In genomic region chr9:81798606-81799005, GRCh38 we compare ENCODE assay signal across 19 cellular contexts.
A peak's percentile ranks its signal among the peaks of the same experiment; 100 is the strongest.
DNase-seq lines count a peak whose midpoint lies in the region; ATAC-seq and TF ChIP-seq lines count a peak whose summit lies in the region.
"Had no signal": no experiment of that assay in that cellular context is flagged by ENCODE, and none has a peak within 500 bp of the region (broad histone marks: within the 10 kb centered on the region; RNA-seq: fewer than 3 reads in every experiment).

No MANE protein-coding gene starts in this region.

- H3K4ac ChIP-seq in mesenchymal stem cell (ENCODE audit: low read depth in 1 of 2, low read length in 2 of 2) = no peak overlapping the region

- no peak overlapping the region for H3K23ac ChIP-seq in mesenchymal stem cell (ENCODE audit: low read length in 2 of 2)

- H3K9me3 ChIP-seq in mesenchymal stem cell (ENCODE audit: control insufficient read depth, low read length) = no peaks in the 10 kb centered on the region
- H3K9me3 ChIP-seq: A549 had no signal

- H3K27me3 ChIP-seq in mesenchymal stem cell (ENCODE audit: control insufficient read depth in 1 of 2, insufficient read depth in 1 of 2, low read length in 2 of 2) (no peaks in the 10 kb centered on the region), dorsolateral prefrontal cortex (peaks cover 0 to 6% (median 0%) of the 10 kb centered on the region in 45 donors)

- H3K14ac ChIP-seq in mesenchymal stem cell (ENCODE audit: low read length in 2 of 2) = no peak overlapping the region

- no peak overlapping the region for H4K8ac ChIP-seq in mesenchymal stem cell (ENCODE audit: low read length)

- H3K18ac ChIP-seq in mesenchymal stem cell (ENCODE audit: low read depth in 1 of 2, low read length in 2 of 2) = no peak overlapping the region

- H3K27ac ChIP-seq in coronary artery (peak overlapping the region; percentile 27 to 54), mesenchymal stem cell (ENCODE audit: low read length, poor library complexity, severe bottlenecking) (no peak overlapping the region), dorsolateral prefrontal cortex (no peak overlapping the region)
- H3K27ac ChIP-seq: A549 had no signal

- no peak overlapping the region for H3K4me2 ChIP-seq in mesenchymal stem cell (ENCODE audit: low read length, poor library complexity, severe bottlenecking)
- H3K4me2 ChIP-seq: A549, GM23338 had no signal

- H3K79me1 ChIP-seq in mesenchymal stem cell (replicated peaks; ENCODE audit: low read length, poor library complexity, severe bottlenecking) = no peaks in the 10 kb centered on the region

- no peak overlapping the region for H3K27ac Mint-ChIP-seq in natural killer cell treated with Interleukin-12 subunit alpha and Interleukin-12 subunit beta and Interleukin-15 and Interleukin-18, amount 100 ng/mL, for 72 hours
- H3K27ac Mint-ChIP-seq: CD8-positive, alpha-beta memory T cell; GM23338 had no signal

- H3K36me3 ChIP-seq in mesenchymal stem cell (ENCODE audit: control insufficient read depth in 1 of 2, insufficient read depth in 2 of 2, low read depth in 1 of 2, low read length in 2 of 2) = no peaks in the 10 kb centered on the region

- WGBS in mesenchymal stem cell = 47% methylated on average over 3 of the region's 3 CpGs

- ATAC-seq in natural killer cell treated with Interleukin-12 subunit alpha and Interleukin-12 subunit beta and Interleukin-15 and Interleukin-18, amount 100 ng/mL, for 72 hours = no peak
- ATAC-seq in GM18520 (IDR thresholded peaks at IDR 0.05; ENCODE audit: unreplicated experiment) = no peak
- ATAC-seq: A549, GM23338, K562 had no signal

- POLR2A ChIA-PET in AG04449 (lab: Yijun Ruan, JAX) = no interaction called here

- no peaks in the 10 kb centered on the region for H3K36me3 Mint-ChIP-seq in natural killer cell treated with Interleukin-12 subunit alpha and Interleukin-12 subunit beta and Interleukin-15 and Interleukin-18, amount 100 ng/mL, for 72 hours
- H3K36me3 Mint-ChIP-seq: CD8-positive, alpha-beta memory T cell had no signal

- DNase-seq in AG04449 (ENCODE audit: low read depth, low spot score) (peak; percentile 16), H4 (ENCODE audit: low spot score) (peak; percentile 55), coronary artery (ENCODE audit: low spot score) (no peak), mesenchymal stem cell (peak; percentile 68), NCI-H69 (lab: John Stamatoyannopoulos, UW) (no peak), dorsolateral prefrontal cortex (no peak)
- DNase-seq in natural killer cell treated with Interleukin-12 subunit alpha and Interleukin-12 subunit beta and Interleukin-15 and Interleukin-18, amount 100 ng/mL, for 72 hours (ENCODE audit: low spot score) = no peak
- DNase-seq: C1 segment of cervical spinal cord; CD8-positive, alpha-beta memory T cell; DMS53; NCI-H1694 treated with DMSO at 0.1 percent for 48 hours; NCI-H2107; NCI-H510A; NCI-H774; Right ventricle myocardium superior had no signal

- no peak overlapping the region for H2BK120ac ChIP-seq in mesenchymal stem cell (ENCODE audit: low read depth, low read length)

- H2AK5ac ChIP-seq in mesenchymal stem cell (ENCODE audit: low read length, severe bottlenecking) = no peak overlapping the region

- H3K4me1 Mint-ChIP-seq in natural killer cell treated with Interleukin-12 subunit alpha and Interleukin-12 subunit beta and Interleukin-15 and Interleukin-18, amount 100 ng/mL, for 72 hours (ENCODE audit: low read depth in 2 of 2) = no peaks in the 10 kb centered on the region
- H3K4me1 Mint-ChIP-seq: CD8-positive, alpha-beta memory T cell; GM23338 had no signal

- H4K91ac ChIP-seq in mesenchymal stem cell (ENCODE audit: low read length) = no peak overlapping the region

- H3K9ac ChIP-seq in mesenchymal stem cell (ENCODE audit: low read length) = no peak overlapping the region

- CTCF ChIA-PET in AG04449 (lab: Yijun Ruan, JAX) = interaction anchor here (1.0 kb wide), 1 partner anchor 10 kb away, joined by 3 read pairs; no protein-coding TSS in a partner anchor

- H2BK12ac ChIP-seq in mesenchymal stem cell (ENCODE audit: low read length in 2 of 2) = no peak overlapping the region

- intact Hi-C loops in dorsolateral prefrontal cortex (cut with DNase I) = no loop called here

- peaks cover 0 to 2% of the 10 kb centered on the region in 2 donors for H3K27me3 Mint-ChIP-seq in natural killer cell treated with Interleukin-12 subunit alpha and Interleukin-12 subunit beta and Interleukin-15 and Interleukin-18, amount 100 ng/mL, for 72 hours

- H3K4me3 Mint-ChIP-seq in natural killer cell treated with Interleukin-12 subunit alpha and Interleukin-12 subunit beta and Interleukin-15 and Interleukin-18, amount 100 ng/mL, for 72 hours = no peak overlapping the region
- H3K4me3 Mint-ChIP-seq: CD8-positive, alpha-beta memory T cell; GM23338 had no signal

- H3K4me3 ChIP-seq in AG04449 (ENCODE audit: low read depth, low read length) = no peak overlapping the region
- peak overlapping the region; percentile 10 for H3K4me3 ChIP-seq in coronary artery
- H3K4me3 ChIP-seq in mesenchymal stem cell (ENCODE audit: insufficient read depth in 1 of 2, low read depth in 1 of 2, low read length in 2 of 2) = no peak overlapping the region
- H3K4me3 ChIP-seq in dorsolateral prefrontal cortex = no peak overlapping the region
- H3K4me3 ChIP-seq: A549, GM23338, K562 had no signal

- no peak overlapping the region for H2BK5ac ChIP-seq in mesenchymal stem cell (ENCODE audit: low read depth, low read length, poor library complexity, severe bottlenecking)

- TF ChIP-seq CTCF in AG04449 (IDR thresholded peaks at IDR 0.05; ENCODE audit: insufficient read depth, low read length, missing control alignments) (no peak), coronary artery (IDR thresholded peaks at IDR 0.05) (no peak), dorsolateral prefrontal cortex (IDR thresholded peaks at IDR 0.05 in 54 of 56, conservative IDR thresholded peaks at IDR 0.05 in 2 of 56; ENCODE audit: low read depth in 1 of 56, partially characterized antibody in 56 of 56) (no peak)

- H3K9me3 Mint-ChIP-seq in natural killer cell treated with Interleukin-12 subunit alpha and Interleukin-12 subunit beta and Interleukin-15 and Interleukin-18, amount 100 ng/mL, for 72 hours = no peaks in the 10 kb centered on the region
- H3K9me3 Mint-ChIP-seq: GM23338 had no signal

- H3K4me1 ChIP-seq in mesenchymal stem cell (ENCODE audit: control insufficient read depth, insufficient read depth, low read depth, low read length) = peaks cover 1% of the 10 kb centered on the region

- H2BK15ac ChIP-seq in mesenchymal stem cell (ENCODE audit: low read depth, poor library complexity, severe bottlenecking) = no peak overlapping the region

- no peak overlapping the region for H2AFZ ChIP-seq in mesenchymal stem cell (ENCODE audit: low read depth, low read length)
- H2AFZ ChIP-seq: GM23338 had no signal

Comparison
In these comparisons a context has a peak if more than half of its experiments do, and no peak if none do; other contexts are left out.
1. DNase-seq: peak in AG04449 (single experiment), H4 (single experiment) and mesenchymal stem cell (single experiment); none in coronary artery (single experiment), natural killer cell treated with Interleukin-12 subunit alpha and Interleukin-12 subunit beta and Interleukin-15 and Interleukin-18, amount 100 ng/mL, for 72 hours (single experiment), NCI-H69 (single experiment) and dorsolateral prefrontal cortex (0 of 10).
2. H3K27ac ChIP-seq: peak in coronary artery (2 of 2); none in mesenchymal stem cell (single experiment) and dorsolateral prefrontal cortex (0 of 59).